In the genomic region with DNA sequence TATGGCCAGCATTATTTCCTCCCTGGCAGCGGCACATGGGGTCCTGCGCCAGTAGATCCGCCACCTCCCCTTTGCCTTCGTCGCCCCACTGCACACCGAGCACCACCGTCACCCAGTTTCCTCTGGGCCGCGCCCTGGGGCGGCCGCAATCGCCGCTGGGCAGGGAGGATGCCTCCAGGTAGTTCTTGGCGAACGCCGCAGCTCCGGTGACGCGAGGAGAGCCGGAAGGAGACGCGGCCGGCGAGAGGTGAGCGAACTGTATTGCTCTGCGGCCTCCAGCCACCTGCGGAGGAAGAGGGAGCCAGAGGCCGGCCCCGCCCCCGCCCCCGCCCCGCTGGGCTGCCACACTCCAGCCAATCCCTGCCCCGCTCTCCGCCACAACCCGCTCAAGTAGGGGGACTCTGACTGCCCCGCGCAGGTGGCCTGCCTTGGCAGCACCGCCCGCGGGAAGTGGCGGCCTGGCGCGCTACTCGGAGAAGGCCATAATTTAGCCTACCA, we compare ENCODE assay signal across 8 cellular contexts. TPM values are rescaled to one million over a fixed set of nuclear protein-coding genes. Genes with fewer than 3 reads are reported as not detected.
DNase-seq lines count a peak whose midpoint lies in the region; ATAC-seq, FAIRE-seq and TF ChIP-seq lines count a peak whose summit lies in the region.

No MANE protein-coding gene starts in this region.

- H2BK20ac ChIP-seq in H9 (ENCODE audit: low read depth, low read length, poor library complexity, severe bottlenecking): no peak overlapping the region

- no peak overlapping the region for H3T11ph ChIP-seq in H9 (ENCODE audit: low read length)

- peaks cover 80% of the 10 kb centered on the region for H3K27me3 Mint-ChIP-seq in H9 (ENCODE audit: low read depth)
- no peaks in the 10 kb centered on the region for H3K27me3 Mint-ChIP-seq in activated T-cell treated with anti-CD3 and anti-CD28 coated beads, Interleukin-2, amount 50 U/mL, for 4 hours (ENCODE audit: low read depth)

- no peak overlapping the region for H3K23ac ChIP-seq in H9 (ENCODE audit: insufficient read length, low read depth, low read length)

- no peak overlapping the region for H2BK5ac ChIP-seq in H9 (ENCODE audit: insufficient read length, low read length)

- TF ChIP-seq CTCF in H9 (conservative IDR thresholded peaks at IDR 0.05) (no peak), left ventricle myocardium inferior (IDR thresholded peaks at IDR 0.05; ENCODE audit: borderline replicate concordance) (no peak)

- H3K4me1 Mint-ChIP-seq in H9: peaks cover 4 to 9% of the 10 kb centered on the region in 2 experiments
- peaks cover 20% of the 10 kb centered on the region for H3K4me1 Mint-ChIP-seq in activated T-cell treated with anti-CD3 and anti-CD28 coated beads, Interleukin-2, amount 50 U/mL, for 4 hours (ENCODE audit: low read depth)

- H4K5ac ChIP-seq in H9 (ENCODE audit: insufficient read length, low read depth, low read length): no peak overlapping the region

- no peak overlapping the region for H2AK5ac ChIP-seq in H9 (ENCODE audit: insufficient read length, low read length)

- no peak overlapping the region for H3K56ac ChIP-seq in H9 (ENCODE audit: insufficient read length, low read depth, low read length)

- H3K79me2 ChIP-seq in H9 (ENCODE audit: insufficient read depth, low read length): no peaks in the 10 kb centered on the region

- peak; percentile 84 for FAIRE-seq in GM12892 (lab: Jason Lieb, UNC)

- no peak overlapping the region for H2AFZ ChIP-seq in H9 (ENCODE audit: low read length)

- no peak overlapping the region for H3K14ac ChIP-seq in H9 (ENCODE audit: insufficient read depth, low read length)

- H3K36me3 ChIP-seq in left ventricle myocardium inferior: no peaks in the 10 kb centered on the region

- H3K18ac ChIP-seq in H9 (ENCODE audit: insufficient read length, low read depth, low read length): no peak overlapping the region

- intact Hi-C loops in left ventricle myocardium inferior (cut with micrococcal nuclease): no loop called here

- no CpG with 5 or more reads among the region's 44 CpGs for WGBS in H9 (ENCODE audit: extremely low coverage, insufficient read length, low lambda C conversion rate)

- no peak overlapping the region for H2BK120ac ChIP-seq in H9 (ENCODE audit: low read depth, low read length, poor library complexity, severe bottlenecking)

- peak; percentile 81 for DNase-seq in GM12892 (ENCODE audit: insufficient read length)
- DNase-seq in H9: peak; percentile 98
- peak; percentile 55 to 56 for DNase-seq in NCI-H1930 (lab: John Stamatoyannopoulos, UW)
- peak; percentile 33 for DNase-seq in activated T-cell treated with anti-CD3 and anti-CD28 coated beads, Interleukin-2, amount 50 U/mL, for 4 hours
- DNase-seq in left ventricle myocardium inferior: peak; percentile 25
- DNase-seq in stimulated activated CD4-positive, alpha-beta T cell treated with anti-CD3 and anti-CD28 coated beads, Interleukin-12 subunit alpha, Interleukin-12 subunit beta, amount 100 ng/mL, for 4 hours: peak; percentile 22
- DNase-seq in midbrain (lab: John Stamatoyannopoulos, UW): no peak
- no peak for DNase-seq in OCI-M1 (lab: John Stamatoyannopoulos, UW)

- H3K9me3 ChIP-seq in H9 (ENCODE audit: control insufficient read depth, low read depth, low read length) (no peaks in the 10 kb centered on the region), left ventricle myocardium inferior (replicated peaks) (no peaks in the 10 kb centered on the region)

- no peak overlapping the region for H4K91ac ChIP-seq in H9 (ENCODE audit: insufficient read length, low read depth, low read length)

- H3K4me3 ChIP-seq in left ventricle myocardium inferior: peak overlapping the region; percentile 62

- TF ChIP-seq POLR2A in GM12892 (IDR thresholded peaks at IDR 0.05; ENCODE audit: low read depth, low read length): peak; percentile 38; the same call in 1 of the 2 replicates

- no peak overlapping the region for H3K27ac ChIP-seq in H9 (ENCODE audit: insufficient read length, low read depth, low read length)
- H3K27ac ChIP-seq in left ventricle myocardium inferior (replicated peaks): no peak overlapping the region

- peaks cover 0 to 3% (median 0%) of the 10 kb centered on the region in 3 experiments; a peak in 2 of 7 replicates for H3K36me3 Mint-ChIP-seq in H9 (ENCODE audit: insufficient read depth in 1 of 3, low read depth in 3 of 3)
- peaks cover 9% of the 10 kb centered on the region for H3K36me3 Mint-ChIP-seq in activated T-cell treated with anti-CD3 and anti-CD28 coated beads, Interleukin-2, amount 50 U/mL, for 4 hours (ENCODE audit: insufficient read depth)

- no peak overlapping the region for H3K9ac ChIP-seq in H9 (ENCODE audit: extremely low read depth, insufficient read length, low read length)

- H3K27me3 ChIP-seq in H9 (ENCODE audit: insufficient read depth, low read length): peaks cover 12% of the 10 kb centered on the region; the same call in 1 of the 2 replicates
- H3K27me3 ChIP-seq in left ventricle myocardium inferior (ENCODE audit: low read depth): peaks cover 74% of the 10 kb centered on the region

- H3K4me3 Mint-ChIP-seq in H9: peak overlapping the region; percentile 51 to 69
- peak overlapping the region; percentile 79 for H3K4me3 Mint-ChIP-seq in activated T-cell treated with anti-CD3 and anti-CD28 coated beads, Interleukin-2, amount 50 U/mL, for 4 hours

- peaks cover 0 to 13% of the 10 kb centered on the region in 2 experiments; a peak in 1 of 5 replicates for H3K9me3 Mint-ChIP-seq in H9
- H3K9me3 Mint-ChIP-seq in activated T-cell treated with anti-CD3 and anti-CD28 coated beads, Interleukin-2, amount 50 U/mL, for 4 hours: peaks cover 18% of the 10 kb centered on the region

- H4K8ac ChIP-seq in H9 (replicated peaks; ENCODE audit: insufficient read length, low read depth, low read length): no peak overlapping the region

- H2BK15ac ChIP-seq in H9 (ENCODE audit: low read depth, low read length): no peak overlapping the region

- no peaks in the 10 kb centered on the region for H3K23me2 ChIP-seq in H9 (ENCODE audit: insufficient read length, low read depth, low read length, poor library complexity, severe bottlenecking)

- no peak overlapping the region for H2BK12ac ChIP-seq in H9 (ENCODE audit: insufficient read length, low read depth, low read length)

- H3K4me2 ChIP-seq in H9 (ENCODE audit: insufficient read depth, insufficient read length, low read length): peak overlapping the region; percentile 10

- H3K4me1 ChIP-seq in H9 (ENCODE audit: insufficient read depth, low read length) (no peaks in the 10 kb centered on the region), left ventricle myocardium inferior (peaks cover 9% of the 10 kb centered on the region)

- H3K27ac Mint-ChIP-seq in H9: no peak overlapping the region

- no peak overlapping the region for H3K4ac ChIP-seq in H9 (ENCODE audit: low read depth, low read length)

- no peaks in the 10 kb centered on the region for H3K79me1 ChIP-seq in H9 (ENCODE audit: insufficient read depth, low read depth, low read length, poor library complexity, severe bottlenecking)

- ATAC-seq in activated T-cell treated with anti-CD3 and anti-CD28 coated beads, Interleukin-2, amount 50 U/mL, for 4 hours: peak; percentile 81 to 87

- H4K20me1 ChIP-seq in H9 (ENCODE audit: control insufficient read depth, insufficient read depth, insufficient read length): no peaks in the 10 kb centered on the region

RNA-seq across cellular contexts. Expression of gene SLFN13, which starts 11.8 kb away (rescaled TPM):
- polyA plus RNA-seq in GM12892 (2012; ENCODE audit: missing spikeins): 54.6 TPM
- 10.1 TPM in 2 replicates for total RNA-seq in H9 (2021)
- total RNA-seq in activated T-cell treated with anti-CD3 and anti-CD28 coated beads, Interleukin-2, amount 50 U/mL, for 4 hours: 1 to 10 TPM; 4.3 to 8.1 (median 7.9) TPM
- 3.4 TPM for total RNA-seq in left ventricle myocardium inferior

RNA-seq across cellular contexts. Expression of gene SLFN12, which starts 28.1 kb away (rescaled TPM):
- polyA plus RNA-seq in GM12892 (2012; ENCODE audit: missing spikeins): 10.5 TPM
- total RNA-seq in H9 (2021): 13.4 and 14.5 TPM in 2 replicates
- total RNA-seq in activated T-cell treated with anti-CD3 and anti-CD28 coated beads, Interleukin-2, amount 50 U/mL, for 4 hours: 1 to 10 TPM in 2 of 3 donors, under 1 TPM in 1; 0.81 to 2.0 (median 1.1) TPM
- 3.7 TPM for total RNA-seq in left ventricle myocardium inferior

Comparison
In these comparisons a context has a peak if more than half of its experiments do, and no peak if none do; other contexts are left out.
1. DNase-seq: peak in GM12892 (single experiment), H9 (single experiment), NCI-H1930 (2 of 2), activated T-cell treated with anti-CD3 and anti-CD28 coated beads, Interleukin-2, amount 50 U/mL, for 4 hours (single experiment), left ventricle myocardium inferior (single experiment) and stimulated activated CD4-positive, alpha-beta T cell treated with anti-CD3 and anti-CD28 coated beads, Interleukin-12 subunit alpha, Interleukin-12 subunit beta, amount 100 ng/mL, for 4 hours (single experiment); none in midbrain (single experiment) and OCI-M1 (single experiment).